Comparison of ENCODE assay signal across 23 cellular contexts in genomic region chr4:144509088-144509854, GRCh38.
DNase-seq lines count a peak whose midpoint lies in the region; ATAC-seq and TF ChIP-seq lines count a peak whose summit lies in the region.
"Had no signal": no experiment of that assay in that cellular context is flagged by ENCODE, and none has a peak within 500 bp of the region (broad histone marks: within the 10 kb centered on the region; RNA-seq: fewer than 3 reads in every experiment).

No MANE protein-coding gene starts in this region.

- H2BK15ac ChIP-seq in H9 (ENCODE audit: low read depth, low read length) = no peak overlapping the region

- H3K27me3 ChIP-seq in H9 (ENCODE audit: insufficient read depth, low read length) (no peaks in the 10 kb centered on the region), aorta (ENCODE audit: control insufficient read depth in 1 of 2, insufficient read depth in 2 of 2, low read length in 1 of 2) (no peaks in the 10 kb centered on the region)

- H3K4me2 ChIP-seq in H9 (ENCODE audit: insufficient read depth, insufficient read length, low read length) = no peak overlapping the region
- H3K4me2 ChIP-seq: KMS-11 had no signal

- H4K91ac ChIP-seq in H9 (ENCODE audit: insufficient read length, low read depth, low read length) = no peak overlapping the region

- no peak overlapping the region for H3K56ac ChIP-seq in H9 (ENCODE audit: insufficient read length, low read depth, low read length)

- WGBS in H9 (ENCODE audit: extremely low coverage, insufficient read length, low lambda C conversion rate) = no CpG with 5 or more reads among the region's 11 CpGs
- WGBS in aorta, 2 donors = 72 to 75% methylated on average over 11 of the region's 11 CpGs

- H2BK12ac ChIP-seq in H9 (ENCODE audit: insufficient read length, low read depth, low read length) = no peak overlapping the region

- H3K9me3 Mint-ChIP-seq in H9 (no peaks in the 10 kb centered on the region), nephron progenitor cell (no peaks in the 10 kb centered on the region)
- H3K9me3 Mint-ChIP-seq: HFFc6 had no signal

- H3K27me3 Mint-ChIP-seq in H9 (ENCODE audit: low read depth) (no peaks in the 10 kb centered on the region; the same call in 1 of the 2 replicates), nephron progenitor cell (ENCODE audit: low read depth, poor library complexity) (no peaks in the 10 kb centered on the region)

- no peak overlapping the region for H4K5ac ChIP-seq in H9 (ENCODE audit: insufficient read length, low read depth, low read length)

- no peak overlapping the region for H2AK5ac ChIP-seq in H9 (ENCODE audit: insufficient read length, low read length)

- H2BK20ac ChIP-seq in H9 (ENCODE audit: low read depth, low read length, poor library complexity, severe bottlenecking) = no peak overlapping the region

- DNase-seq in H9 (no peak), SK-N-MC (ENCODE audit: low read depth, low spot score) (no peak), nephron progenitor cell (no peak), aorta (no peak), T1000 (lab: John Stamatoyannopoulos, UW) (no peak), OCI-M1 (lab: John Stamatoyannopoulos, UW) (no peak)
- DNase-seq: C1 segment of cervical spinal cord; CD4-positive, alpha-beta memory T cell; COR-L47; GM23248; HFFc6; IMR-90; NCI-H1092 treated with DMSO at 0.1 percent for 48 hours; NCI-H1436 treated with DMSO at 0.1 percent for 48 hours; NCI-H1930; NCI-H2227 treated with DMSO at 0.1 percent for 48 hours; NCI-H526 treated with DMSO at 0.1 percent for 48 hours; SHP77 had no signal

- peak; percentile 39 for ATAC-seq in aorta (ENCODE audit: low FRiP score)
- no peak for ATAC-seq in HG02678 (IDR thresholded peaks at IDR 0.05; ENCODE audit: unreplicated experiment)
- ATAC-seq: Panc1 had no signal

- no peak overlapping the region for H4K8ac ChIP-seq in H9 (replicated peaks; ENCODE audit: insufficient read length, low read depth, low read length)

- H2BK5ac ChIP-seq in H9 (ENCODE audit: insufficient read length, low read length) = no peak overlapping the region

- intact Hi-C loops in aorta (cut with DNase I) = no loop called here

- H2AFZ ChIP-seq in H9 (ENCODE audit: low read length) = no peak overlapping the region
- H2AFZ ChIP-seq: GM23248 had no signal

- H3K9me3 ChIP-seq in H9 (ENCODE audit: control insufficient read depth, low read depth, low read length) = no peaks in the 10 kb centered on the region
- no peaks in the 10 kb centered on the region for H3K9me3 ChIP-seq in SK-N-MC (ENCODE audit: low read depth, low read length)
- H3K9me3 ChIP-seq in aorta (ENCODE audit: control insufficient read depth, low read length) = no peaks in the 10 kb centered on the region
- H3K9me3 ChIP-seq: HAP-1 had no signal

- H3K79me2 ChIP-seq in H9 (ENCODE audit: insufficient read depth, low read length) = no peaks in the 10 kb centered on the region

- H4K20me1 ChIP-seq in H9 (ENCODE audit: control insufficient read depth, insufficient read depth, insufficient read length) = no peaks in the 10 kb centered on the region

- H3K14ac ChIP-seq in H9 (ENCODE audit: insufficient read depth, low read length) = no peak overlapping the region

- H3K23ac ChIP-seq in H9 (ENCODE audit: insufficient read length, low read depth, low read length) = no peak overlapping the region

- H3K27ac Mint-ChIP-seq in H9 (peak overlapping the region in 2 of 3 experiments; percentile 5 to 17; a peak in 3 of 7 replicates), nephron progenitor cell (peak overlapping the region; percentile 81)
- H3K27ac Mint-ChIP-seq: HFFc6 had no signal

- no peak overlapping the region for H3K4ac ChIP-seq in H9 (ENCODE audit: low read depth, low read length)

- H3K23me2 ChIP-seq in H9 (ENCODE audit: insufficient read length, low read depth, low read length, poor library complexity, severe bottlenecking) = no peaks in the 10 kb centered on the region

- no peaks in the 10 kb centered on the region for H3K79me1 ChIP-seq in H9 (ENCODE audit: insufficient read depth, low read depth, low read length, poor library complexity, severe bottlenecking)

- H3K4me3 ChIP-seq in SK-N-MC (peak overlapping the region; percentile 37; the same call in 1 of the 2 replicates), aorta (ENCODE audit: low read length in 2 of 2) (no peak overlapping the region)
- H3K4me3 ChIP-seq: GM23248, HAP-1 had no signal

- no peak overlapping the region for H3K18ac ChIP-seq in H9 (ENCODE audit: insufficient read length, low read depth, low read length)

- no peaks in the 10 kb centered on the region for H3K36me3 ChIP-seq in SK-N-MC (ENCODE audit: insufficient read depth, low read length)
- H3K36me3 ChIP-seq in aorta (ENCODE audit: control insufficient read depth in 1 of 2, insufficient read depth in 2 of 2, low read length in 1 of 2) = no peaks in the 10 kb centered on the region
- H3K36me3 ChIP-seq: HAP-1 had no signal

- H2BK120ac ChIP-seq in H9 (ENCODE audit: low read depth, low read length, poor library complexity, severe bottlenecking) = no peak overlapping the region

- H3T11ph ChIP-seq in H9 (ENCODE audit: low read length) = no peak overlapping the region

- H3K4me1 Mint-ChIP-seq in H9 (peaks cover 8 to 10% of the 10 kb centered on the region in 2 experiments), nephron progenitor cell (peaks cover 26% of the 10 kb centered on the region)
- H3K4me1 Mint-ChIP-seq: CD4-positive, alpha-beta memory T cell had no signal

- H3K9ac ChIP-seq in H9 (ENCODE audit: extremely low read depth, insufficient read length, low read length) = no peak overlapping the region
- H3K9ac ChIP-seq in SK-N-MC (ENCODE audit: insufficient read length) = no peak overlapping the region
- H3K9ac ChIP-seq: GM23248, KMS-11 had no signal

- TF ChIP-seq CTCF in H9 (conservative IDR thresholded peaks at IDR 0.05) (no peak), nephron progenitor cell (IDR thresholded peaks at IDR 0.05) (no peak)

- no peak overlapping the region for H3K27ac ChIP-seq in H9 (ENCODE audit: insufficient read length, low read depth, low read length)
- peak overlapping the region; percentile 48; the same call in 1 of the 2 replicates for H3K27ac ChIP-seq in SK-N-MC
- no peak overlapping the region for H3K27ac ChIP-seq in aorta (ENCODE audit: low read depth in 1 of 2, low read length in 2 of 2)
- H3K27ac ChIP-seq: GM23248, KMS-11, RWPE1 had no signal

- no peaks in the 10 kb centered on the region for H3K36me3 Mint-ChIP-seq in H9 (ENCODE audit: insufficient read depth in 1 of 3, low read depth in 3 of 3)
- no peaks in the 10 kb centered on the region for H3K36me3 Mint-ChIP-seq in nephron progenitor cell (ENCODE audit: low read depth)
- H3K36me3 Mint-ChIP-seq: CD4-positive, alpha-beta memory T cell had no signal

- H3K4me3 Mint-ChIP-seq in H9 = no peak overlapping the region
- H3K4me3 Mint-ChIP-seq in nephron progenitor cell = no peak overlapping the region
- H3K4me3 Mint-ChIP-seq: CD4-positive, alpha-beta memory T cell; HFFc6 had no signal

- H3K4me1 ChIP-seq in H9 (ENCODE audit: insufficient read depth, low read length) = no peaks in the 10 kb centered on the region
- H3K4me1 ChIP-seq in aorta (ENCODE audit: control insufficient read depth in 1 of 2, insufficient read depth in 2 of 2, low read length in 2 of 2) = no peaks in the 10 kb centered on the region
- H3K4me1 ChIP-seq: HAP-1 had no signal
